9 cellular contexts compared by ENCODE assay signal in genomic region chr3:152328841-152329240, GRCh38.
DNase-seq lines count a peak whose midpoint lies in the region; ATAC-seq and TF ChIP-seq lines count a peak whose summit lies in the region.
"Had no signal": no experiment of that assay in that cellular context is flagged by ENCODE, and none has a peak within 500 bp of the region (broad histone marks: within the 10 kb centered on the region; RNA-seq: fewer than 3 reads in every experiment).

No MANE protein-coding gene starts in this region.

- H3K9me3 ChIP-seq in skeletal muscle satellite cell (replicated peaks; ENCODE audit: low read length): no peaks in the 10 kb centered on the region
- H3K9me3 ChIP-seq: adrenal gland had no signal

- H3K9me3 Mint-ChIP-seq in T-cell: no peaks in the 10 kb centered on the region

- no peak for TF ChIP-seq CTCF in fibroblast of villous mesenchyme (IDR thresholded peaks at IDR 0.05; ENCODE audit: insufficient read depth, low read depth, low read length)

- no peaks in the 10 kb centered on the region for H3K27me3 ChIP-seq in skeletal muscle satellite cell (ENCODE audit: control insufficient read depth, insufficient read depth, low read length)
- H3K27me3 ChIP-seq: adrenal gland had no signal

- peak overlapping the region; percentile 1 to 28 (median 3) for H3K4me3 Mint-ChIP-seq in T-cell

- in situ Hi-C loops in G401 (cut with HindIII; ENCODE audit: low sequenced_read_pairs): no loop called here

- ATAC-seq in T-cell (replicated peaks in 1 of 4): no peak
- no peak for ATAC-seq in GM19395 (IDR thresholded peaks at IDR 0.05; ENCODE audit: unreplicated experiment)

- H3K4me1 Mint-ChIP-seq in T-cell: peaks cover 82 to 90% (median 87%) of the 10 kb centered on the region in 3 donors

- peak overlapping the region; percentile 63 for H3K9ac ChIP-seq in skeletal muscle satellite cell (ENCODE audit: low read depth, low read length)

- peak; percentile 96 for DNase-seq in HCEC 1CT
- DNase-seq in T-cell: no peak
- DNase-seq in fibroblast of villous mesenchyme (ENCODE audit: low read depth): peak; percentile 91
- DNase-seq in G401 (ENCODE audit: low spot score): no peak
- no peak for DNase-seq in NCI-H2171 (lab: John Stamatoyannopoulos, UW)
- DNase-seq in DMS79 (lab: John Stamatoyannopoulos, UW): no peak
- DNase-seq: adrenal gland had no signal

- peak overlapping the region; percentile 66 for H3K4me2 ChIP-seq in skeletal muscle satellite cell (ENCODE audit: low read length)

- CTCF ChIA-PET in T-cell (lab: Charles Lee): interaction anchor here (0.6 to 1.0 kb wide), 2 partner anchors 32 to 71 kb away, joined by 3 to 10 read pairs; no protein-coding TSS in a partner anchor

- H3K27me3 Mint-ChIP-seq in T-cell: no peaks in the 10 kb centered on the region

- H3K27ac Mint-ChIP-seq in T-cell: peak overlapping the region; percentile 83 to 87

- H3K4me1 ChIP-seq in skeletal muscle satellite cell (ENCODE audit: control insufficient read depth, insufficient read depth, low read length): peaks cover 53% of the 10 kb centered on the region

- POLR2A ChIA-PET in T-cell (lab: Charles Lee): interaction anchor here in 1 of 2 donors (0.7 kb wide), 1 partner anchor 15 kb away, joined by 3 read pairs; no protein-coding TSS in a partner anchor

- peaks cover 37% of the 10 kb centered on the region for H3K36me3 Mint-ChIP-seq in T-cell

- H3K4me3 ChIP-seq in fibroblast of villous mesenchyme (ENCODE audit: low read depth, low read length): no peak overlapping the region
- H3K4me3 ChIP-seq in skeletal muscle satellite cell (ENCODE audit: low read length): peak overlapping the region; percentile 13
- H3K4me3 ChIP-seq: adrenal gland had no signal

- peaks cover 14% of the 10 kb centered on the region for H3K36me3 ChIP-seq in skeletal muscle satellite cell (ENCODE audit: insufficient read depth, low read length)
- H3K36me3 ChIP-seq: adrenal gland had no signal

Comparison
In these comparisons a context has a peak if more than half of its experiments do, and no peak if none do; other contexts are left out.
1. DNase-seq: peak in HCEC 1CT (single experiment) and fibroblast of villous mesenchyme (single experiment); none in T-cell (0 of 34), G401 (single experiment), NCI-H2171 (single experiment) and DMS79 (single experiment).